In genomic region chr14:73888460-73888725, GRCh38 we compare ENCODE assay signal across 10 cellular contexts. TPM values are rescaled to one million over a fixed set of nuclear protein-coding genes. Genes with fewer than 3 reads are reported as not detected.
A peak's percentile ranks its signal among the peaks of the same experiment; 100 is the strongest.
DNase-seq lines count a peak whose midpoint lies in the region; ATAC-seq, FAIRE-seq and TF ChIP-seq lines count a peak whose summit lies in the region.
"Had no signal": no experiment of that assay in that cellular context is flagged by ENCODE, and none has a peak within 500 bp of the region (broad histone marks: within the 10 kb centered on the region; RNA-seq: fewer than 3 reads in every experiment).

No MANE protein-coding gene starts in this region.

- FAIRE-seq in HepG2 (lab: Jason Lieb, UNC) = no peak

- CTCF ChIA-PET in HepG2 (lab: Yijun Ruan, JAX; ENCODE audit: low intra/inter-chr PET ratio, low total read pairs) = no interaction called here
- CTCF ChIA-PET in activated B cell treated with CpG ODN at 0.5 μM for 24 hours (lab: Charles Lee) = interaction anchor here (3.8 kb wide), 1 partner anchor 159 kb away, joined by 13 read pairs; no protein-coding TSS in a partner anchor

- no peaks in the 10 kb centered on the region for H3K9me3 ChIP-seq in HepG2 (ENCODE audit: low read length)
- no peaks in the 10 kb centered on the region for H3K9me3 ChIP-seq in right lobe of liver
- H3K9me3 ChIP-seq in thoracic aorta = no peaks in the 10 kb centered on the region
- no peaks in the 10 kb centered on the region for H3K9me3 ChIP-seq in right atrium auricular region

- H3K4me1 ChIP-seq in HepG2 (ENCODE audit: insufficient read depth, low read length) (peaks cover 35% of the 10 kb centered on the region), right lobe of liver (peaks cover 0 to 14% (median 5%) of the 10 kb centered on the region in 4 donors), thoracic aorta (ENCODE audit: control insufficient read depth in 1 of 2, low read depth in 2 of 2) (peaks cover 17 to 31% of the 10 kb centered on the region in 2 donors), right atrium auricular region (peaks cover 0 to 26% of the 10 kb centered on the region in 2 donors)

- intact Hi-C loops in HepG2 (cut with micrococcal nuclease; ENCODE audit: unreplicated experiment) (loop anchor here (5.0 kb wide), 1 partner anchor 51 kb away; no protein-coding TSS in a partner anchor), right lobe of liver (cut with DNase I) (no loop called here), activated B cell treated with CpG ODN at 0.5 μM for 24 hours (cut with micrococcal nuclease) (loop anchor here (5.0 kb wide), 1 partner anchor 161 kb away; no protein-coding TSS in a partner anchor)

- TF ChIP-seq POLR2A in HepG2 (IDR thresholded peaks at IDR 0.05; ENCODE audit: insufficient read depth in 1 of 2, low read depth in 2 of 2, low read length in 2 of 2) = no peak
- TF ChIP-seq POLR2A in right lobe of liver (IDR thresholded peaks at IDR 0.05) = no peak

- DNase-seq in HepG2 (ENCODE audit: low spot score) (no peak), right lobe of liver (no peak), activated B cell treated with CpG ODN at 0.5 μM for 24 hours (no peak), foreskin fibroblast (peak; percentile 15 to 28), thoracic aorta (ENCODE audit: low spot score) (no peak), GM10266 (ENCODE audit: extremely low spot score) (no peak), right atrium auricular region (ENCODE audit: low spot score) (no peak)
- DNase-seq: WERI-Rb-1 had no signal

- peaks cover 18% of the 10 kb centered on the region for H3K36me3 Mint-ChIP-seq in activated B cell treated with CpG ODN at 0.5 μM for 24 hours (ENCODE audit: low read depth)

- no TSS peak for BruUV-seq in HepG2 (replicated peaks; lab: Mats Ljungman, UMichigan)

- no peak overlapping the region for H2AFZ ChIP-seq in HepG2 (ENCODE audit: low read length)
- H2AFZ ChIP-seq: GM23338 had no signal

- H3K27ac ChIP-seq in HepG2 (ENCODE audit: extremely low read length, insufficient read depth, low read length) (peak overlapping the region; percentile 88), right lobe of liver (no peak overlapping the region), thoracic aorta (no peak overlapping the region), right atrium auricular region (peak overlapping the region in 1 of 2 donors; percentile 96)
- H3K27ac ChIP-seq: WERI-Rb-1 had no signal

- H3K27me3 ChIP-seq in HepG2 (ENCODE audit: control insufficient read depth in 1 of 2, insufficient read depth in 2 of 2, low read length in 2 of 2) (no peaks in the 10 kb centered on the region), right lobe of liver (no peaks in the 10 kb centered on the region), thoracic aorta (replicated peaks; ENCODE audit: insufficient read depth) (no peaks in the 10 kb centered on the region), right atrium auricular region (no peaks in the 10 kb centered on the region)

- 0 out of 2 replicates have a peak, but pooled peaks cover 8% of the 10 kb centered on the region for H4K20me1 ChIP-seq in HepG2 (ENCODE audit: insufficient read depth, low read length)

- peak overlapping the region; percentile 90 for H3K9ac ChIP-seq in HepG2 (ENCODE audit: insufficient read depth, low read depth, low read length)

- WGBS in HepG2 (ENCODE audit: low lambda C conversion rate) = 14% methylated on average over 3 of the region's 3 CpGs
- WGBS in right lobe of liver (ENCODE audit: insufficient coverage, low coverage, low lambda C conversion rate, missing lambda C conversion rate) = 25% methylated on average over 3 of the region's 3 CpGs

- peaks cover 42% of the 10 kb centered on the region for H3K4me1 Mint-ChIP-seq in activated B cell treated with CpG ODN at 0.5 μM for 24 hours

- in situ Hi-C loops in HepG2 (cut with HindIII; ENCODE audit: extremely low pct_ligation_motif_present, low pct_unique_long_range_greater_than_20kb) = no loop called here

- TF ChIP-seq CTCF in HepG2 (CRISPR knock-in tag; IDR thresholded peaks at IDR 0.05) (no peak), right lobe of liver (IDR thresholded peaks at IDR 0.05) (no peak), activated B cell treated with CpG ODN at 0.5 μM for 24 hours (IDR thresholded peaks at IDR 0.05) (no peak), foreskin fibroblast (IDR thresholded peaks at IDR 0.05; ENCODE audit: low read depth, low read length) (no peak), thoracic aorta (IDR thresholded peaks at IDR 0.05) (no peak), GM10266 (IDR thresholded peaks at IDR 0.05; ENCODE audit: control insufficient read depth, insufficient read depth, low read depth, missing control alignments) (no peak), right atrium auricular region (IDR thresholded peaks at IDR 0.05) (no peak)

- ATAC-seq in HepG2 = no peak
- ATAC-seq in right lobe of liver = no peak
- ATAC-seq in activated B cell treated with CpG ODN at 0.5 μM for 24 hours (ENCODE audit: low read depth) = no peak
- no peak for ATAC-seq in thoracic aorta (ENCODE audit: insufficient number of reproducible peaks, low FRiP score, low read depth)
- ATAC-seq in HG03196 (IDR thresholded peaks at IDR 0.05; ENCODE audit: unreplicated experiment) = no peak
- ATAC-seq: GM23338 had no signal

- no peak for TF ChIP-seq RAD21 in HepG2 (CRISPR knock-in tag; IDR thresholded peaks at IDR 0.05)

- peak overlapping the region; percentile 96 for H3K4me3 Mint-ChIP-seq in activated B cell treated with CpG ODN at 0.5 μM for 24 hours

- POLR2A ChIA-PET in HepG2 (lab: Yijun Ruan, JAX) = interaction anchor here (1.0 to 3.0 kb wide), 2 partner anchors 36 to 48 kb away, joined by 3 to 56 read pairs; partner anchors contain the start of gene PTGR2
- POLR2A ChIA-PET in activated B cell treated with CpG ODN at 0.5 μM for 24 hours (lab: Charles Lee) = no interaction called here

- no peaks in the 10 kb centered on the region for H3K27me3 Mint-ChIP-seq in activated B cell treated with CpG ODN at 0.5 μM for 24 hours

- no peaks in the 10 kb centered on the region for H3K9me3 Mint-ChIP-seq in activated B cell treated with CpG ODN at 0.5 μM for 24 hours
- H3K9me3 Mint-ChIP-seq: GM23338 had no signal

- H3K36me3 ChIP-seq in HepG2 (replicated peaks in 1 of 2; ENCODE audit: control insufficient read depth in 1 of 2, insufficient read depth in 2 of 2, low read length in 2 of 2) (peaks cover 2 to 9% of the 10 kb centered on the region in 2 experiments; a peak in 1 of 5 replicates), right lobe of liver (no peaks in the 10 kb centered on the region), thoracic aorta (peaks cover 5% of the 10 kb centered on the region), right atrium auricular region (peaks cover 9% of the 10 kb centered on the region)

- H3K4me2 ChIP-seq in HepG2 (ENCODE audit: low read depth, low read length) = peak overlapping the region; percentile 87

- no peak for TF ChIP-seq EP300 in HepG2 (IDR thresholded peaks at IDR 0.05; ENCODE audit: low read depth in 2 of 2, low read length in 2 of 2)
- TF ChIP-seq EP300 in HepG2 (CRISPR knock-in tag; IDR thresholded peaks at IDR 0.05; ENCODE audit: borderline replicate concordance) = no peak

- H3K4me3 ChIP-seq in HepG2 (replicated peaks in 1 of 3; ENCODE audit: insufficient read depth in 1 of 3, low read depth in 2 of 3, low read length in 3 of 3) (peak overlapping the region; percentile 65 to 99 (median 90)), right lobe of liver (no peak overlapping the region), foreskin fibroblast (ENCODE audit: low read depth in 1 of 2, low read length in 2 of 2) (peak overlapping the region; percentile 92 to 98), thoracic aorta (peak overlapping the region; percentile 79), right atrium auricular region (no peak overlapping the region)

- H3K79me2 ChIP-seq in HepG2 (ENCODE audit: insufficient read depth, low read length) = peaks cover 58% of the 10 kb centered on the region

- H3K27ac Mint-ChIP-seq in activated B cell treated with CpG ODN at 0.5 μM for 24 hours = no peak overlapping the region
- H3K27ac Mint-ChIP-seq: GM23338 had no signal

RNA-seq across cellular contexts. Expression of gene ZNF410, which starts 1.7 kb away (rescaled TPM):
- total RNA-seq in HepG2 (2016; rRNA removed; fragmentation: Illumina TruSeq; extraction: Trizol) (44.3 and 55.2 TPM in 2 replicates), right lobe of liver (10 to 100 TPM; 14.9 to 20.8 (median 18.3) TPM), activated B cell treated with CpG ODN at 0.5 μM for 24 hours (58.4 and 64.7 TPM in 2 replicates), thoracic aorta (10 to 100 TPM; 55.0 to 61.4 TPM), right atrium auricular region (10 to 100 TPM; 16.2 to 23.4 TPM)
- 21.4 and 23.4 TPM in 2 replicates for total RNA-seq in HepG2 (2016; cell fraction: cytosol; rRNA removed; fragmentation: Illumina TruSeq; extraction: Trizol; ENCODE audit: low read depth)
- 42.4 and 52.0 TPM in 2 replicates for total RNA-seq in HepG2 (2016; cell fraction: insoluble cytoplasmic fraction; rRNA removed; fragmentation: Illumina TruSeq; extraction: Trizol)
- 35.8 and 38.6 TPM in 2 replicates for total RNA-seq in HepG2 (2016; cell fraction: membrane; rRNA removed; fragmentation: Illumina TruSeq; extraction: Trizol)
- 29.8 and 35.0 TPM in 2 replicates for total RNA-seq in HepG2 (2016; cell fraction: nucleus; rRNA removed; fragmentation: Illumina TruSeq; extraction: Trizol)
- polyA plus RNA-seq in HepG2 (2011; rRNA removed) = 16.7 and 19.2 TPM in 2 replicates
- polyA plus RNA-seq in HepG2 (2011; cell fraction: cytosol; rRNA removed) = 11.8 and 16.6 TPM in 2 replicates
- polyA plus RNA-seq in HepG2 (2011; cell fraction: nucleus; rRNA removed) = 13.9 and 14.4 TPM in 2 replicates
- 15.0 and 16.3 TPM in 2 replicates for polyA plus RNA-seq in HepG2 (2012)
- 6.5 and 8.8 TPM in 2 replicates for polyA plus RNA-seq in HepG2 (2016; cell fraction: cytosol; fragmentation: Illumina TruSeq; extraction: Trizol; ENCODE audit: low read depth)
- 39.1 and 41.1 TPM in 2 replicates for polyA plus RNA-seq in HepG2 (2016; cell fraction: insoluble cytoplasmic fraction; fragmentation: Illumina TruSeq; extraction: Trizol; ENCODE audit: low read depth)
- 14.5 and 15.3 TPM in 2 replicates for polyA plus RNA-seq in HepG2 (2016; cell fraction: membrane; fragmentation: Illumina TruSeq; extraction: Trizol; ENCODE audit: low read depth)
- polyA plus RNA-seq in HepG2 (2016; cell fraction: nucleus; fragmentation: Illumina TruSeq; extraction: Trizol; ENCODE audit: insufficient read depth, low read depth) = 25.2 and 27.6 TPM in 2 replicates
- 19.2 and 45.6 TPM in 2 replicates for polyA minus RNA-seq in HepG2 (2011; rRNA and poly(A)+ RNA removed; ENCODE audit: low replicate concordance)
- 12.9 TPM in 2 replicates for polyA minus RNA-seq in HepG2 (2011; cell fraction: cytosol; rRNA and poly(A)+ RNA removed)
- 42.2 and 57.8 TPM in 2 replicates for polyA minus RNA-seq in HepG2 (2011; cell fraction: nucleus; rRNA and poly(A)+ RNA removed)

RNA-seq across cellular contexts. Expression of gene PTGR2, which starts 36.8 kb away (rescaled TPM):
- 4.3 and 5.1 TPM in 2 replicates for total RNA-seq in HepG2 (2016; rRNA removed; fragmentation: Illumina TruSeq; extraction: Trizol)
- 1.6 and 1.9 TPM in 2 replicates for total RNA-seq in HepG2 (2016; cell fraction: cytosol; rRNA removed; fragmentation: Illumina TruSeq; extraction: Trizol; ENCODE audit: low read depth)
- total RNA-seq in HepG2 (2016; cell fraction: insoluble cytoplasmic fraction; rRNA removed; fragmentation: Illumina TruSeq; extraction: Trizol) = 3.7 and 4.6 TPM in 2 replicates
- 1.5 and 1.6 TPM in 2 replicates for total RNA-seq in HepG2 (2016; cell fraction: membrane; rRNA removed; fragmentation: Illumina TruSeq; extraction: Trizol)
- total RNA-seq in HepG2 (2016; cell fraction: nucleus; rRNA removed; fragmentation: Illumina TruSeq; extraction: Trizol) = 3.5 and 3.8 TPM in 2 replicates
- polyA plus RNA-seq in HepG2 (2011; rRNA removed) = 3.0 and 3.3 TPM in 2 replicates
- 0.86 and 1.8 TPM in 2 replicates for polyA plus RNA-seq in HepG2 (2011; cell fraction: cytosol; rRNA removed)
- 2.6 and 3.6 TPM in 2 replicates for polyA plus RNA-seq in HepG2 (2011; cell fraction: nucleus; rRNA removed)
- 3.2 and 7.0 TPM in 2 replicates for polyA plus RNA-seq in HepG2 (2012)
- polyA plus RNA-seq in HepG2 (2016; cell fraction: cytosol; fragmentation: Illumina TruSeq; extraction: Trizol; ENCODE audit: low read depth) = 0.29 and 0.70 TPM in 2 replicates
- polyA plus RNA-seq in HepG2 (2016; cell fraction: insoluble cytoplasmic fraction; fragmentation: Illumina TruSeq; extraction: Trizol; ENCODE audit: low read depth) = 4.4 and 6.1 TPM in 2 replicates
- 0.40 and 0.52 TPM in 2 replicates for polyA plus RNA-seq in HepG2 (2016; cell fraction: membrane; fragmentation: Illumina TruSeq; extraction: Trizol; ENCODE audit: low read depth)
- polyA plus RNA-seq in HepG2 (2016; cell fraction: nucleus; fragmentation: Illumina TruSeq; extraction: Trizol; ENCODE audit: insufficient read depth, low read depth) = 5.0 and 6.0 TPM in 2 replicates
- polyA minus RNA-seq in HepG2 (2011; rRNA and poly(A)+ RNA removed; ENCODE audit: low replicate concordance) = 0.90 and 1.1 TPM in 2 replicates
- 1.1 and 2.1 TPM in 2 replicates for polyA minus RNA-seq in HepG2 (2011; cell fraction: cytosol; rRNA and poly(A)+ RNA removed)
- 7.0 and 9.7 TPM in 2 replicates for polyA minus RNA-seq in HepG2 (2011; cell fraction: nucleus; rRNA and poly(A)+ RNA removed)
- total RNA-seq in right lobe of liver = 10 to 100 TPM in 4 of 6 experiments, 1 to 10 TPM in 2; 8.0 to 22.4 (median 12.4) TPM
- 4.6 and 4.8 TPM in 2 replicates for total RNA-seq in activated B cell treated with CpG ODN at 0.5 μM for 24 hours
- 1 to 10 TPM; 2.2 to 4.3 TPM for total RNA-seq in thoracic aorta
- total RNA-seq in right atrium auricular region = 10 to 100 TPM; 15.9 to 25.0 TPM

Comparison
In these comparisons a context has a peak if more than half of its experiments do, and no peak if none do; other contexts are left out.
1. H3K4me3 ChIP-seq: peak in HepG2 (3 of 3), foreskin fibroblast (2 of 2) and thoracic aorta (single experiment); none in right lobe of liver (0 of 3) and right atrium auricular region (0 of 2).
2. intact Hi-C loops: an anchor here in HepG2 (5.0 kb wide) and activated B cell treated with CpG ODN at 0.5 μM for 24 hours (5.0 kb wide); none called in right lobe of liver.
3. DNase-seq: peak in foreskin fibroblast (2 of 2); none in HepG2 (single experiment), right lobe of liver (0 of 3), activated B cell treated with CpG ODN at 0.5 μM for 24 hours (single experiment), thoracic aorta (single experiment), GM10266 (single experiment) and right atrium auricular region (single experiment).